Comparison of ENCODE assay signal across 7 cellular contexts in the genomic region with DNA sequence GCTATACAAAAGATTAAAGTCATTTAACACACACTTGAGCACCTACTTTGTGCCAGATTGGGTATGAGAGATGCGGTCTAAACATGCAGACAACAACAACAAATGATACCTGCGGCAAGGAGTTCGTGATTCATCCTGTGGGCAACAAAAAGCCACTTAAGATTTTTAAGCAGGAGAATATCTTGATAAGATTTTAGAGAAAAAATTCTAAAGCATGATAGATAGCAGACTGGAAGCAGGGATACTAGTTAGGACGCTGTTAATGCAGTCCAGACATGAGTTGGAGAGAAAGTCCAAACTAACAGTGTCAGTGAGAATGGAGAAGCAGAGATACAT. TPM values are rescaled to one million over a fixed set of nuclear protein-coding genes. Genes with fewer than 3 reads are reported as not detected.
A peak's percentile ranks its signal among the peaks of the same experiment; 100 is the strongest.
DNase-seq lines count a peak whose midpoint lies in the region; ATAC-seq and TF ChIP-seq lines count a peak whose summit lies in the region.

No MANE protein-coding gene starts in this region.

- H3K36me3 ChIP-seq in HUES64 (ENCODE audit: insufficient read depth, low read length) (no peaks in the 10 kb centered on the region), hepatocyte (replicated peaks; ENCODE audit: insufficient read depth, low read depth) (no peaks in the 10 kb centered on the region)

- peak overlapping the region; percentile 80 for H3K4me2 ChIP-seq in hepatocyte

- POLR2A ChIA-PET in WTC11 (lab: Charles Lee): interaction anchor here (1.4 kb wide), 1 partner anchor 48 kb away, joined by 4 read pairs; no protein-coding TSS in a partner anchor

- H3K4me3 ChIP-seq in HUES64 (ENCODE audit: low read length) (peak overlapping the region; percentile 94), hepatocyte (no peak overlapping the region)

- H3K4me1 ChIP-seq in HUES64 (ENCODE audit: insufficient read depth, low read length) (peaks cover 20% of the 10 kb centered on the region; the same call in 1 of the 2 replicates), hepatocyte (ENCODE audit: insufficient read depth) (peaks cover 26% of the 10 kb centered on the region)

- ATAC-seq in WTC11 (no peak), HG03159 (IDR thresholded peaks at IDR 0.05; ENCODE audit: unreplicated experiment) (no peak), HG03196 (IDR thresholded peaks at IDR 0.05; ENCODE audit: unreplicated experiment) (no peak)
- no peak for ATAC-seq in stimulated activated naive B cell treated with anti-CD40 and anti-IgM and Interleukin-4, amounts not matched to agents 10 μg/mL and 1 μg/mL and 100 μg/mL, for 72 hours (replicated peaks)

- H3K27me3 ChIP-seq in HUES64 (ENCODE audit: insufficient read depth, low read length) (peaks cover 16% of the 10 kb centered on the region; the same call in 1 of the 2 replicates), hepatocyte (no peaks in the 10 kb centered on the region)

- H3K36me3 Mint-ChIP-seq in WTC11: no peaks in the 10 kb centered on the region
- peaks cover 2 to 3% of the 10 kb centered on the region in 2 donors for H3K36me3 Mint-ChIP-seq in stimulated activated naive B cell treated with anti-CD40 and anti-IgM and Interleukin-4, amounts not matched to agents 10 μg/mL and 1 μg/mL and 100 μg/mL, for 72 hours

- H3K9me3 ChIP-seq in HUES64 (ENCODE audit: insufficient read depth, low read depth, low read length) (no peaks in the 10 kb centered on the region), hepatocyte (ENCODE audit: low read depth) (no peaks in the 10 kb centered on the region)

- peak overlapping the region; percentile 6 for H2AFZ ChIP-seq in hepatocyte

- CTCF ChIA-PET in WTC11 (lab: Charles Lee): interaction anchor here (7.0 kb wide), 1 partner anchor 46 kb away, joined by 29 read pairs; no protein-coding TSS in a partner anchor

- H3K9me3 Mint-ChIP-seq in WTC11: no peaks in the 10 kb centered on the region
- H3K9me3 Mint-ChIP-seq in stimulated activated naive B cell treated with anti-CD40 and anti-IgM and Interleukin-4, amounts not matched to agents 10 μg/mL and 1 μg/mL and 100 μg/mL, for 72 hours: no peaks in the 10 kb centered on the region

- WGBS in HUES64: 91% methylated on average over 4 of the region's 4 CpGs
- WGBS in hepatocyte (ENCODE audit: low lambda C conversion rate, missing lambda C conversion rate): 49% methylated on average over 4 of the region's 4 CpGs

- peak overlapping the region; percentile 83; the same call in 1 of the 2 replicates for H3K9ac ChIP-seq in HUES64 (ENCODE audit: low read depth, low read length)

- H3K27ac Mint-ChIP-seq in WTC11: peak overlapping the region; percentile 99
- peak overlapping the region; percentile 99 for H3K27ac Mint-ChIP-seq in stimulated activated naive B cell treated with anti-CD40 and anti-IgM and Interleukin-4, amounts not matched to agents 10 μg/mL and 1 μg/mL and 100 μg/mL, for 72 hours

- H3K4me3 Mint-ChIP-seq in WTC11: peak overlapping the region; percentile 85
- peak overlapping the region; percentile 93 to 94 for H3K4me3 Mint-ChIP-seq in stimulated activated naive B cell treated with anti-CD40 and anti-IgM and Interleukin-4, amounts not matched to agents 10 μg/mL and 1 μg/mL and 100 μg/mL, for 72 hours

- peaks cover 17% of the 10 kb centered on the region for H4K20me1 ChIP-seq in hepatocyte (ENCODE audit: insufficient read depth, poor library complexity, severe bottlenecking)

- peaks cover 22% of the 10 kb centered on the region for H3K79me2 ChIP-seq in hepatocyte

- peak overlapping the region; percentile 98; the same call in 1 of the 2 replicates for H3K27ac ChIP-seq in HUES64 (ENCODE audit: low read depth, low read length)
- peak overlapping the region; percentile 97 for H3K27ac ChIP-seq in hepatocyte

- DNase-seq in WTC11 (ENCODE audit: low spot score): no peak
- DNase-seq in hepatocyte (ENCODE audit: low spot score): no peak
- no peak for DNase-seq in stimulated activated naive B cell treated with anti-CD40 and anti-IgM and Interleukin-4, amounts not matched to agents 10 μg/mL and 1 μg/mL and 100 μg/mL, for 72 hours
- no peak for DNase-seq in GOT3 (lab: John Stamatoyannopoulos, UW)

- peaks cover 29% of the 10 kb centered on the region for H3K4me1 Mint-ChIP-seq in WTC11
- H3K4me1 Mint-ChIP-seq in stimulated activated naive B cell treated with anti-CD40 and anti-IgM and Interleukin-4, amounts not matched to agents 10 μg/mL and 1 μg/mL and 100 μg/mL, for 72 hours: peaks cover 21 to 35% of the 10 kb centered on the region in 2 donors

- TF ChIP-seq CTCF in WTC11 (IDR thresholded peaks at IDR 0.05) (no peak), hepatocyte (IDR thresholded peaks at IDR 0.05; ENCODE audit: poor library complexity) (no peak)

- H3K27me3 Mint-ChIP-seq in WTC11 (ENCODE audit: low read depth): peaks cover 18% of the 10 kb centered on the region
- H3K27me3 Mint-ChIP-seq in stimulated activated naive B cell treated with anti-CD40 and anti-IgM and Interleukin-4, amounts not matched to agents 10 μg/mL and 1 μg/mL and 100 μg/mL, for 72 hours: peaks cover 0 to 6% of the 10 kb centered on the region in 2 donors

- H3K9me2 ChIP-seq in hepatocyte (replicated peaks; ENCODE audit: insufficient read depth): no peaks in the 10 kb centered on the region

TF ChIP-seq in WTC11, 78 proteins besides CTCF, POLR2A, EP300 and RAD21:
- no peak for TF ChIP-seq E2F4 (CRISPR knock-in tag; IDR thresholded peaks at IDR 0.05; ENCODE audit: borderline replicate concordance, low read depth)
- TF ChIP-seq, protein P1, sequence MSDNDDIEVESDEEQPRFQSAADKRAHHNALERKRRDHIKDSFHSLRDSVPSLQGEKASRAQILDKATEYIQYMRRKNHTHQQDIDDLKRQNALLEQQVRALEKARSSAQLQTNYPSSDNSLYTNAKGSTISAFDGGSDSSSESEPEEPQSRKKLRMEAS (CRISPR knock-in tag; IDR thresholded peaks at IDR 0.05): no peak
- no peak for TF ChIP-seq SMAD4 (CRISPR knock-in tag; IDR thresholded peaks at IDR 0.05)
- no peak for TF ChIP-seq HMGA2 (CRISPR knock-in tag; IDR thresholded peaks at IDR 0.05)
- TF ChIP-seq SP1 (CRISPR knock-in tag; conservative IDR thresholded peaks at IDR 0.05): no peak
- no peak for TF ChIP-seq ZNF396 (CRISPR knock-in tag; IDR thresholded peaks at IDR 0.05; ENCODE audit: borderline replicate concordance)
- no peak for TF ChIP-seq ATF1 (CRISPR knock-in tag; IDR thresholded peaks at IDR 0.05)
- no peak for TF ChIP-seq TEAD4 (CRISPR knock-in tag; IDR thresholded peaks at IDR 0.05)
- TF ChIP-seq ESRRA (CRISPR knock-in tag; IDR thresholded peaks at IDR 0.05; ENCODE audit: borderline replicate concordance): no peak
- no peak for TF ChIP-seq OVOL2 (CRISPR knock-in tag; IDR thresholded peaks at IDR 0.05; ENCODE audit: borderline replicate concordance)
- TF ChIP-seq PRRX2 (CRISPR knock-in tag; IDR thresholded peaks at IDR 0.05): no peak
- TF ChIP-seq JUN (CRISPR knock-in tag; IDR thresholded peaks at IDR 0.05): no peak
- no peak for TF ChIP-seq ZNF317 (CRISPR knock-in tag; IDR thresholded peaks at IDR 0.05; ENCODE audit: borderline replicate concordance, low read depth)
- no peak for TF ChIP-seq FOXP4 (CRISPR knock-in tag; IDR thresholded peaks at IDR 0.05)
- no peak for TF ChIP-seq ZNF671 (CRISPR knock-in tag; IDR thresholded peaks at IDR 0.05)
- no peak for TF ChIP-seq NFATC4 (CRISPR knock-in tag; IDR thresholded peaks at IDR 0.05)
- TF ChIP-seq FOXK1 (CRISPR knock-in tag; IDR thresholded peaks at IDR 0.05): no peak

RNA-seq across cellular contexts. Expression of gene KBTBD2, which starts 1.6 kb away (rescaled TPM):
- 29.0 TPM for polyA plus RNA-seq in HUES64 (2013, experiment 1 of 2)
- 32.0 TPM for polyA plus RNA-seq in HUES64 (2013, experiment 2 of 2)
- total RNA-seq in WTC11 (2021) (26.8 to 29.7 TPM (median 28.2 TPM) in 3 replicates), hepatocyte (49.7 and 67.8 TPM in 2 replicates)
- 22.1 and 23.7 TPM in 2 replicates for polyA plus RNA-seq in hepatocyte
